Comparison of ENCODE assay signal across 20 cellular contexts in genomic region chr2:163419000-163419575, GRCh38.
"Had no signal": no experiment of that assay in that cellular context is flagged by ENCODE, and none has a peak within 500 bp of the region (broad histone marks: within the 10 kb centered on the region; RNA-seq: fewer than 3 reads in every experiment).

No MANE protein-coding gene starts in this region.

- H3K36me3 ChIP-seq: adrenal gland, left lung, sigmoid colon, spleen, upper lobe of right lung had no signal

- H3K9me3 ChIP-seq: adrenal gland, left lung, sigmoid colon, spleen, upper lobe of right lung had no signal

- H3K4me3 Mint-ChIP-seq: activated T-helper 17 cell treated with anti-CD3 and anti-CD28 coated beads, Interleukin-2, amount 50 U/mL, for 72 hours; natural killer cell had no signal

- DNase-seq: activated CD4-positive, alpha-beta T cell treated with anti-CD3 and anti-CD28 coated beads for 1 hour; activated T-cell treated with anti-CD3 and anti-CD28 coated beads, Interleukin-2, amount 50 U/mL, for 1 hour; adrenal gland; cerebellar nuclear complex; cortex of kidney; effector CD4-positive, alpha-beta T cell; kidney glomerular epithelial cell; left lung; natural killer cell; retina; sigmoid colon; spleen; stimulated activated CD4-positive, alpha-beta T cell treated with anti-CD3 and anti-CD28 coated beads, Interleukin-4, amount 100 ng/mL, for 1 hour; stimulated activated naive CD4-positive, alpha-beta T cell; T-helper 1 cell; upper lobe of right lung had no signal

- H3K27ac ChIP-seq: adrenal gland, foreskin keratinocyte, left lung, sigmoid colon, spleen, upper lobe of right lung had no signal

- ATAC-seq: activated naive CD4-positive, alpha-beta T cell treated with anti-CD3 and anti-CD28 coated beads, Interleukin-2, amount 50 U/mL, for 72 hours; activated T-helper 17 cell treated with anti-CD3 and anti-CD28 coated beads, Interleukin-2, amount 50 U/mL, for 72 hours; foreskin keratinocyte; left lung; natural killer cell; upper lobe of right lung had no signal

- H3K36me3 Mint-ChIP-seq: activated naive CD4-positive, alpha-beta T cell treated with anti-CD3 and anti-CD28 coated beads, Interleukin-2, amount 50 U/mL, for 72 hours had no signal

- H3K27me3 ChIP-seq: adrenal gland, left lung, sigmoid colon, spleen, upper lobe of right lung had no signal

- H3K4me3 ChIP-seq: adrenal gland, left lung, lung, sigmoid colon, spleen, upper lobe of right lung had no signal

- H3K27me3 Mint-ChIP-seq: activated T-helper 17 cell treated with anti-CD3 and anti-CD28 coated beads, Interleukin-2, amount 50 U/mL, for 72 hours had no signal

- H3K27ac Mint-ChIP-seq: activated naive CD4-positive, alpha-beta T cell treated with anti-CD3 and anti-CD28 coated beads, Interleukin-2, amount 50 U/mL, for 72 hours; activated T-helper 17 cell treated with anti-CD3 and anti-CD28 coated beads, Interleukin-2, amount 50 U/mL, for 72 hours; natural killer cell had no signal

- H3K4me1 ChIP-seq: adrenal gland, left lung, sigmoid colon, spleen, upper lobe of right lung had no signal

- H3K4me1 Mint-ChIP-seq: activated T-helper 17 cell treated with anti-CD3 and anti-CD28 coated beads, Interleukin-2, amount 50 U/mL, for 72 hours; natural killer cell had no signal
